Comparison of ENCODE assay signal across 8 cellular contexts in genomic region chr9:128684065-128684324, GRCh38. TPM values are rescaled to one million over a fixed set of nuclear protein-coding genes. Genes with fewer than 3 reads are reported as not detected.
DNase-seq lines count a peak whose midpoint lies in the region; ATAC-seq and TF ChIP-seq lines count a peak whose summit lies in the region.

No MANE protein-coding gene starts in this region.

- H2AFZ ChIP-seq in KMS-11 (ENCODE audit: low read depth) = peak overlapping the region; percentile 15; the same call in 1 of the 2 replicates
- peak overlapping the region; percentile 73 for H2AFZ ChIP-seq in neuron (ENCODE audit: low read depth, low read length)

- DNase-seq in CD4-positive, alpha-beta memory T cell = no peak
- DNase-seq in effector memory CD8-positive, alpha-beta T cell = no peak
- no peak for DNase-seq in inferior parietal cortex (ENCODE audit: extremely low spot score)
- no peak for DNase-seq in activated gamma-delta T cell (lab: John Stamatoyannopoulos, UW)
- DNase-seq in omental fat pad (ENCODE audit: low spot score) = no peak

- peaks cover 0 to 9% of the 10 kb centered on the region in 2 donors for H3K36me3 Mint-ChIP-seq in CD4-positive, alpha-beta memory T cell
- peaks cover 23% of the 10 kb centered on the region for H3K36me3 Mint-ChIP-seq in effector memory CD8-positive, alpha-beta T cell (ENCODE audit: insufficient read depth)

- H3K27ac Mint-ChIP-seq in CD4-positive, alpha-beta memory T cell = peak overlapping the region; percentile 93 to 99 (median 97)
- H3K27ac Mint-ChIP-seq in effector memory CD8-positive, alpha-beta T cell = peak overlapping the region; percentile 98

- CTCF ChIA-PET in CD4-positive, alpha-beta memory T cell (lab: Charles Lee; ENCODE audit: partially characterized antibody) = interaction anchor here (0.5 kb wide), 1 partner anchor 31 kb away, joined by 3 read pairs; no protein-coding TSS in a partner anchor

- no peaks in the 10 kb centered on the region for H3K36me3 ChIP-seq in CD4-positive, alpha-beta memory T cell (ENCODE audit: insufficient read depth, low read length)
- no peaks in the 10 kb centered on the region for H3K36me3 ChIP-seq in KMS-11 (ENCODE audit: insufficient read depth)
- H3K36me3 ChIP-seq in neuron (ENCODE audit: insufficient read depth, low read length) = no peaks in the 10 kb centered on the region

- H3K79me2 ChIP-seq in KMS-11 (ENCODE audit: insufficient read depth, low read depth) = peaks cover 65% of the 10 kb centered on the region

- peaks cover 0 to 2% (median 0%) of the 10 kb centered on the region in 8 donors for H3K9me3 Mint-ChIP-seq in CD4-positive, alpha-beta memory T cell
- no peaks in the 10 kb centered on the region for H3K9me3 Mint-ChIP-seq in effector memory CD8-positive, alpha-beta T cell

- H3K27ac ChIP-seq in CD4-positive, alpha-beta memory T cell (ENCODE audit: low read depth, low read length) = peak overlapping the region; percentile 74
- H3K27ac ChIP-seq in KMS-11 = peak overlapping the region; percentile 93

- no peak for ATAC-seq in effector memory CD8-positive, alpha-beta T cell (replicated peaks)
- ATAC-seq in HG03565 (IDR thresholded peaks at IDR 0.05; ENCODE audit: unreplicated experiment) = no peak
- ATAC-seq in omental fat pad (ENCODE audit: low FRiP score) = no peak

- TF ChIP-seq CTCF in KMS-11 (conservative IDR thresholded peaks at IDR 0.05; ENCODE audit: low read depth, low read length) (no peak), omental fat pad (IDR thresholded peaks at IDR 0.05) (no peak)

- H3K27me3 ChIP-seq in CD4-positive, alpha-beta memory T cell (ENCODE audit: insufficient read depth, low read length) = no peaks in the 10 kb centered on the region
- H3K27me3 ChIP-seq in KMS-11 (ENCODE audit: insufficient read depth, low read depth) (no peaks in the 10 kb centered on the region), neuron (ENCODE audit: insufficient read depth, low read length) (no peaks in the 10 kb centered on the region)

- H3K9ac ChIP-seq in KMS-11 = peak overlapping the region; percentile 97

- peaks cover 51% of the 10 kb centered on the region for H3K4me1 ChIP-seq in CD4-positive, alpha-beta memory T cell (ENCODE audit: insufficient read depth, low read length)
- H3K4me1 ChIP-seq in KMS-11 (ENCODE audit: low read depth, poor library complexity, severe bottlenecking) (peaks cover 51% of the 10 kb centered on the region), neuron (ENCODE audit: insufficient read depth, low read length) (peaks cover 31% of the 10 kb centered on the region)

- intact Hi-C loops in CD4-positive, alpha-beta memory T cell (cut with micrococcal nuclease) = loop anchor here (1.0 kb wide), 1 partner anchor 28 kb away; the partner anchor contains the start of gene DYNC2I2

- H3K27me3 Mint-ChIP-seq in CD4-positive, alpha-beta memory T cell = no peaks in the 10 kb centered on the region
- H3K27me3 Mint-ChIP-seq in effector memory CD8-positive, alpha-beta T cell = no peaks in the 10 kb centered on the region

- no peaks in the 10 kb centered on the region for H3K9me3 ChIP-seq in CD4-positive, alpha-beta memory T cell (ENCODE audit: control insufficient read depth in 1 of 2, low read length in 2 of 2)
- H3K9me3 ChIP-seq in neuron (ENCODE audit: low read length) = no peaks in the 10 kb centered on the region

- peak overlapping the region; percentile 37 to 74 for H3K4me3 ChIP-seq in CD4-positive, alpha-beta memory T cell (ENCODE audit: low read length in 2 of 2)
- H3K4me3 ChIP-seq in KMS-11 (IDR thresholded peaks at IDR 0.05; ENCODE audit: insufficient read depth, low read depth, low read length) = no peak overlapping the region
- H3K4me3 ChIP-seq in neuron (ENCODE audit: low read length) = peak overlapping the region; percentile 60

- H3K4me1 Mint-ChIP-seq in CD4-positive, alpha-beta memory T cell = peaks cover 34 to 57% (median 45%) of the 10 kb centered on the region in 4 donors
- peaks cover 36 to 49% of the 10 kb centered on the region in 2 donors for H3K4me1 Mint-ChIP-seq in effector memory CD8-positive, alpha-beta T cell (ENCODE audit: low read depth in 2 of 2)

- H3K4me3 Mint-ChIP-seq in CD4-positive, alpha-beta memory T cell = peak overlapping the region; percentile 91 to 99 (median 96)
- H3K4me3 Mint-ChIP-seq in effector memory CD8-positive, alpha-beta T cell = peak overlapping the region; percentile 95

- H4K20me1 ChIP-seq in KMS-11 (ENCODE audit: insufficient read depth) = no peaks in the 10 kb centered on the region

- POLR2A ChIA-PET in CD4-positive, alpha-beta memory T cell (lab: Charles Lee; ENCODE audit: partially characterized antibody) = interaction anchor here (0.6 to 3.6 kb wide), 13 partner anchors 9 to 408 kb away, joined by 3 to 28 read pairs (median 7); partner anchors contain the start of genes DYNC2I2, ENDOG, GOLGA2 and PKN3

- H3K4me2 ChIP-seq in KMS-11 = peak overlapping the region; percentile 65

RNA-seq across cellular contexts. Expression of gene SET, which starts 5.0 kb away (rescaled TPM):
- 100 to 1,000 TPM; 261 to 264 TPM for total RNA-seq in CD4-positive, alpha-beta memory T cell
- 100 to 1,000 TPM; 132 to 191 TPM for polyA plus RNA-seq in CD4-positive, alpha-beta memory T cell
- total RNA-seq in omental fat pad = 100 to 1,000 TPM; 112 to 226 (median 139) TPM

RNA-seq across cellular contexts. Expression of gene PKN3, which starts 18.3 kb away (rescaled TPM):
- 1 to 10 TPM; 1.7 to 2.6 TPM for total RNA-seq in CD4-positive, alpha-beta memory T cell
- polyA plus RNA-seq in CD4-positive, alpha-beta memory T cell = 1 to 10 TPM in 1 of 2 donors, under 1 TPM in 1; 0.48 to 1.3 TPM
- 10 to 100 TPM in 1 of 4 donors, 1 to 10 TPM in 3; 4.2 to 12.0 (median 7.5) TPM for total RNA-seq in omental fat pad

RNA-seq across cellular contexts. Expression of gene DYNC2I2, which starts 27.3 kb away (rescaled TPM):
- 1 to 10 TPM; 4.3 to 4.6 TPM for total RNA-seq in CD4-positive, alpha-beta memory T cell
- 1 to 10 TPM; 1.7 to 2.4 TPM for polyA plus RNA-seq in CD4-positive, alpha-beta memory T cell
- 10 to 100 TPM; 12.8 to 24.7 (median 21.3) TPM for total RNA-seq in omental fat pad

RNA-seq across cellular contexts. Expression of gene ZDHHC12, which starts 39.9 kb away (rescaled TPM):
- 10 to 100 TPM; 24.6 to 25.7 TPM for total RNA-seq in CD4-positive, alpha-beta memory T cell
- 10 to 100 TPM; 57.6 to 75.7 TPM for polyA plus RNA-seq in CD4-positive, alpha-beta memory T cell
- total RNA-seq in omental fat pad = 10 to 100 TPM; 23.6 to 40.6 (median 30.8) TPM
